Comparison of ENCODE assay signal across 13 cellular contexts in the genomic region with DNA sequence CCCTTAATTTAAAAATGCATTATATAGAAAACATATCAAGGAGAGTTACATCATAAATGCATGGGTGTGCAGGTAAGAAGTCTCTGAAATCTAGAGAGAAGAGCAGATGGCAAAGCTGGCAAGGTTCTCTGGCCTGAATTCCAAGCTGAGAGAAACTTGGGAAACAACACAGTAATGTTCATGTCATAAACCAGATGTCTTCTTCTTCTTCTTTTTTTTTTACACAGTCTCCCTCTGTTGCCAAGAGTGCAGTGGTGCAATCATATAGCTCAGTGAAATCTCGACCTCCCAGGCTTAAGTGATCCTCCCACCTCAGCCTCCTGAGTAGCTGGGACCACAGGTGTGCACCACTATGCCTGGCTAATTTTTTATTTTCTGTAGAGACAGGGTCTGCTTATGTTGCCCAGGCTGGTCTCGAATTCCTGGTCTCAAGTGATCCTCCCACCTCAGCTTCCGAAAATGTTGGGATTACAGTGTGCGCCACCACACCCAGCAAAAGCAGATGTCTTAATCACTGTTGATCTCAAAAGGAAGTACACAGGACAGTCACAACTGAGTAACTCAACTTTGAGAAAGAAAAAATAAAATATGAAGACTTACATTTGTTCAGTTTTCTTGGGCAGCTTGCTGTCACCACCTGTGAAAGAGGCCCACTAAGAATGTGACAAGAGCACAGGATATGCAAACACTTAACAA.
DNase-seq lines count a peak whose midpoint lies in the region; ATAC-seq, FAIRE-seq and TF ChIP-seq lines count a peak whose summit lies in the region.
"Had no signal": no experiment of that assay in that cellular context is flagged by ENCODE, and none has a peak within 500 bp of the region (broad histone marks: within the 10 kb centered on the region; RNA-seq: fewer than 3 reads in every experiment).

No MANE protein-coding gene starts in this region.

- H3K9me3 ChIP-seq in A549 (no peaks in the 10 kb centered on the region), MM.1S (replicated peaks; ENCODE audit: insufficient read depth, low read length) (no peaks in the 10 kb centered on the region)
- H3K9me3 ChIP-seq: BLaER1, stomach had no signal

- TF ChIP-seq EP300 in A549 (IDR thresholded peaks at IDR 0.05), result no peak

- TF ChIP-seq POLR2A in A549 (IDR thresholded peaks at IDR 0.05; ENCODE audit: low read length), result no peak

- H4K20me1 ChIP-seq in MM.1S (ENCODE audit: insufficient read depth, low read length), result no peaks in the 10 kb centered on the region
- H4K20me1 ChIP-seq: BLaER1 had no signal

- H3K79me2 ChIP-seq in MM.1S (ENCODE audit: low read length), result no peaks in the 10 kb centered on the region

- H3K27ac ChIP-seq in A549 (no peak overlapping the region), MM.1S (ENCODE audit: low read length) (no peak overlapping the region)
- H3K27ac ChIP-seq: BLaER1, coronary artery, stomach had no signal

- no peaks in the 10 kb centered on the region for H3F3A ChIP-seq in MM.1S (ENCODE audit: insufficient read depth, low read length)

- no peaks in the 10 kb centered on the region for H3K27me3 ChIP-seq in MM.1S (replicated peaks; ENCODE audit: insufficient read depth, low read length)
- H3K27me3 ChIP-seq: BLaER1, stomach had no signal

- H3K36me3 ChIP-seq in MM.1S (replicated peaks; ENCODE audit: insufficient read depth, low read length), result no peaks in the 10 kb centered on the region

- no peak for TF ChIP-seq RAD21 in A549 (conservative IDR thresholded peaks at IDR 0.05 in 1 of 2, IDR thresholded peaks at IDR 0.05 in 1 of 2)

- peak in 1 of 2 experiments; percentile 27 for DNase-seq in A549 (ENCODE audit: low read depth in 1 of 2, low spot score in 1 of 2)
- DNase-seq in G401 (ENCODE audit: low spot score), result peak; percentile 82
- peak; percentile 85 for DNase-seq in NCI-H2171 treated with DMSO at 0.1 percent for 48 hours (lab: John Stamatoyannopoulos, UW)
- DNase-seq in NCI-H82 (lab: John Stamatoyannopoulos, UW), result no peak
- no peak for DNase-seq in MM.1S
- DNase-seq: Right ventricle myocardium superior; stimulated activated CD4-positive, alpha-beta T cell treated with anti-CD3 and anti-CD28 coated beads, Interleukin-2, amount 100 ng/mL, for 48 hours; stomach had no signal

- H3K4me3 ChIP-seq in A549 (no peak overlapping the region), MM.1S (ENCODE audit: low read length) (no peak overlapping the region)
- H3K4me3 ChIP-seq: BLaER1, coronary artery, stomach had no signal

- H3K4me1 ChIP-seq in A549 (no peaks in the 10 kb centered on the region), MM.1S (ENCODE audit: low read length) (no peaks in the 10 kb centered on the region)
- H3K4me1 ChIP-seq: BLaER1 had no signal

- in situ Hi-C loops in G401 (cut with HindIII; ENCODE audit: low sequenced_read_pairs), result no loop called here

- POLR2A ChIA-PET in A549 (lab: Yijun Ruan, JAX), result interaction anchor here (0.7 kb wide), 1 partner anchor 141 kb away, joined by 5 read pairs; the partner anchor contains the start of gene ATRN

- no peak overlapping the region for H3K9ac ChIP-seq in MM.1S (ENCODE audit: low read length)
- H3K9ac ChIP-seq: BLaER1 had no signal

- CTCF ChIA-PET in A549 (lab: Yijun Ruan, JAX), result interaction anchor here (0.6 to 3.7 kb wide), 6 partner anchors 13 to 53 kb away, joined by 3 to 22 read pairs (median 4); no protein-coding TSS in a partner anchor

- H3K4me2 ChIP-seq in A549 (no peak overlapping the region), MM.1S (ENCODE audit: low read depth, low read length) (no peak overlapping the region)
- H3K4me2 ChIP-seq: BLaER1 had no signal

- 68% methylated on average over 4 of the region's 4 CpGs for WGBS in A549 (ENCODE audit: missing lambda C conversion rate)

- no peak overlapping the region for H2AFZ ChIP-seq in MM.1S (ENCODE audit: low read length)

- H3K9me2 ChIP-seq in MM.1S (replicated peaks; ENCODE audit: insufficient read depth, low read length), result no peaks in the 10 kb centered on the region

- ATAC-seq in A549, result peak; percentile 70 to 76; a peak in 4 of 6 replicates
- ATAC-seq in esophagus mucosa, result peak; percentile 27
- no peak for ATAC-seq in GM21528 (IDR thresholded peaks at IDR 0.05; ENCODE audit: low FRiP score, unreplicated experiment)
- no peak for ATAC-seq in HG03439 (IDR thresholded peaks at IDR 0.05; ENCODE audit: unreplicated experiment)

- peak; percentile 9; the same call in 1 of the 3 replicates for TF ChIP-seq CTCF in A549 (IDR thresholded peaks at IDR 0.05)
- no peak for TF ChIP-seq CTCF in MM.1S (IDR thresholded peaks at IDR 0.05; ENCODE audit: low read length)

- no peak for FAIRE-seq in A549 (lab: Jason Lieb, UNC)

TF ChIP-seq in A549, 52 proteins besides CTCF, POLR2A, EP300 and RAD21:
- TF ChIP-seq BHLHE40 (IDR thresholded peaks at IDR 0.05; ENCODE audit: low read depth, low read length) (no peak), CEBPB (IDR thresholded peaks at IDR 0.05) (peak in 1 of 2 experiments; percentile 19; a peak in 1 of 4 replicates)

Comparison
In these comparisons a context has a peak if more than half of its experiments do, and no peak if none do; other contexts are left out.
1. ATAC-seq: peak in A549 (2 of 2) and esophagus mucosa (single experiment); none in GM21528 (single experiment) and HG03439 (single experiment).
2. DNase-seq: peak in G401 (single experiment) and NCI-H2171 treated with DMSO at 0.1 percent for 48 hours (single experiment); none in NCI-H82 (single experiment) and MM.1S (single experiment).